In the genomic region with DNA sequence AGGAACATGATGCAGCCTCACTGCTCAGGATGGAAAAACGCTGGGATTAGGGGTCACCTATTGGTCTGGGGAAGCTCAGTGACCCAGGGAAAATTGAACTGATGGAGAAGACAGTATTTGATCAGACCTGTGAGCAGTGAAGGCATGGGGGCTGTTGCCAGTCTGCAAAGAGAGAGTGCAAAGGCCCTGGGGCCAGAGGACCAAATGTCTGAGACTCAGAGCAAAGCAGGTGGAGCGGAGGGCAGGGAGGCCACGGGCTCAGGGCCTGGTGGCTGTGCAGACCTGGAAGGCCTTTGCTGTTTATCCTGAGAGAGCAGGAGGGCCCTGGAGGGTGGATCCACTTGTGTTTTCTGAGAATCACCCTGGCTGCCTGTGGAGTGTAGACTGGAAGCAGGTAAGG, we compare ENCODE assay signal across 1 cellular context.
TF ChIP-seq lines count a peak whose summit lies in the region.

No MANE protein-coding gene starts in this region.

TF ChIP-seq in GM23338, 12 proteins besides CTCF, POLR2A, EP300 and RAD21 (continued from another document):
- TF ChIP-seq, protein P1, sequence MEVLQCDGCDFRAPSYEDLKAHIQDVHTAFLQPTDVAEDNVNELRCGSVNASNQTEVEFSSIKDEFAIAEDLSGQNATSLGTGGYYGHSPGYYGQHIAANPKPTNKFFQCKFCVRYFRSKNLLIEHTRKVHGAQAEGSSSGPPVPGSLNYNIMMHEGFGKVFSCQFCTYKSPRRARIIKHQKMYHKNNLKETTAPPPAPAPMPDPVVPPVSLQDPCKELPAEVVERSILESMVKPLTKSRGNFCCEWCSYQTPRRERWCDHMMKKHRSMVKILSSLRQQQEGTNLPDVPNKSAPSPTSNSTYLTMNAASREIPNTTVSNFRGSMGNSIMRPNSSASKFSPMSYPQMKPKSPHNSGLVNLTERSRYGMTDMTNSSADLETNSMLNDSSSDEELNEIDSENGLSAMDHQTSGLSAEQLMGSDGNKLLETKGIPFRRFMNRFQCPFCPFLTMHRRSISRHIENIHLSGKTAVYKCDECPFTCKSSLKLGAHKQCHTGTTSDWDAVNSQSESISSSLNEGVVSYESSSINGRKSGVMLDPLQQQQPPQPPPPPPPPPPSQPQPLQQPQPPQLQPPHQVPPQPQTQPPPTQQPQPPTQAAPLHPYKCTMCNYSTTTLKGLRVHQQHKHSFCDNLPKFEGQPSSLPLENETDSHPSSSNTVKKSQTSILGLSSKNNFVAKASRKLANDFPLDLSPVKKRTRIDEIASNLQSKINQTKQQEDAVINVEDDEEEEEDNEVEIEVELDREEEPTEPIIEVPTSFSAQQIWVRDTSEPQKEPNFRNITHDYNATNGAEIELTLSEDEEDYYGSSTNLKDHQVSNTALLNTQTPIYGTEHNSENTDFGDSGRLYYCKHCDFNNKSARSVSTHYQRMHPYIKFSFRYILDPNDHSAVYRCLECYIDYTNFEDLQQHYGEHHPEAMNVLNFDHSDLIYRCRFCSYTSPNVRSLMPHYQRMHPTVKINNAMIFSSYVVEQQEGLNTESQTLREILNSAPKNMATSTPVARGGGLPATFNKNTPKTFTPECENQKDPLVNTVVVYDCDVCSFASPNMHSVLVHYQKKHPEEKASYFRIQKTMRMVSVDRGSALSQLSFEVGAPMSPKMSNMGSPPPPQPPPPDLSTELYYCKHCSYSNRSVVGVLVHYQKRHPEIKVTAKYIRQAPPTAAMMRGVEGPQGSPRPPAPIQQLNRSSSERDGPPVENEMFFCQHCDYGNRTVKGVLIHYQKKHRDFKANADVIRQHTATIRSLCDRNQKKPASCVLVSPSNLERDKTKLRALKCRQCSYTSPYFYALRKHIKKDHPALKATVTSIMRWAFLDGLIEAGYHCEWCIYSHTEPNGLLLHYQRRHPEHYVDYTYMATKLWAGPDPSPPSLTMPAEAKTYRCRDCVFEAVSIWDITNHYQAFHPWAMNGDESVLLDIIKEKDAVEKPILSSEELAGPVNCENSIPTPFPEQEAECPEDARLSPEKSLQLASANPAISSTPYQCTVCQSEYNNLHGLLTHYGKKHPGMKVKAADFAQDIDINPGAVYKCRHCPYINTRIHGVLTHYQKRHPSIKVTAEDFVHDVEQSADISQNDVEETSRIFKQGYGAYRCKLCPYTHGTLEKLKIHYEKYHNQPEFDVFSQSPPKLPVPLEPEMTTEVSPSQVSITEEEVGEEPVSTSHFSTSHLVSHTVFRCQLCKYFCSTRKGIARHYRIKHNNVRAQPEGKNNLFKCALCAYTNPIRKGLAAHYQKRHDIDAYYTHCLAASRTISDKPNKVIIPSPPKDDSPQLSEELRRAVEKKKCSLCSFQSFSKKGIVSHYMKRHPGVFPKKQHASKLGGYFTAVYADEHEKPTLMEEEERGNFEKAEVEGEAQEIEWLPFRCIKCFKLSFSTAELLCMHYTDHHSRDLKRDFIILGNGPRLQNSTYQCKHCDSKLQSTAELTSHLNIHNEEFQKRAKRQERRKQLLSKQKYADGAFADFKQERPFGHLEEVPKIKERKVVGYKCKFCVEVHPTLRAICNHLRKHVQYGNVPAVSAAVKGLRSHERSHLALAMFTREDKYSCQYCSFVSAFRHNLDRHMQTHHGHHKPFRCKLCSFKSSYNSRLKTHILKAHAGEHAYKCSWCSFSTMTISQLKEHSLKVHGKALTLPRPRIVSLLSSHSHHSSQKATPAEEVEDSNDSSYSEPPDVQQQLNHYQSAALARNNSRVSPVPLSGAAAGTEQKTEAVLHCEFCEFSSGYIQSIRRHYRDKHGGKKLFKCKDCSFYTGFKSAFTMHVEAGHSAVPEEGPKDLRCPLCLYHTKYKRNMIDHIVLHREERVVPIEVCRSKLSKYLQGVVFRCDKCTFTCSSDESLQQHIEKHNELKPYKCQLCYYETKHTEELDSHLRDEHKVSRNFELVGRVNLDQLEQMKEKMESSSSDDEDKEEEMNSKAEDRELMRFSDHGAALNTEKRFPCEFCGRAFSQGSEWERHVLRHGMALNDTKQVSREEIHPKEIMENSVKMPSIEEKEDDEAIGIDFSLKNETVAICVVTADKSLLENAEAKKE (CRISPR knock-in tag; IDR thresholded peaks at IDR 0.05) = no peak
- TF ChIP-seq EZH2 (IDR thresholded peaks at IDR 0.05; ENCODE audit: low read depth, unreplicated experiment) = no peak
- TF ChIP-seq POLR2AphosphoS5 (IDR thresholded peaks at IDR 0.05; ENCODE audit: low read depth) = no peak
- no peak for TF ChIP-seq ZNF114 (CRISPR knock-in tag; IDR thresholded peaks at IDR 0.05)
- TF ChIP-seq NANOG (IDR thresholded peaks at IDR 0.05; ENCODE audit: borderline replicate concordance) = no peak
- no peak for TF ChIP-seq CREB1 (CRISPR knock-in tag; IDR thresholded peaks at IDR 0.05; ENCODE audit: low read depth)
- TF ChIP-seq EZH2phosphoT487 (IDR thresholded peaks at IDR 0.05; ENCODE audit: unreplicated experiment) = no peak
- TF ChIP-seq, protein P2, sequence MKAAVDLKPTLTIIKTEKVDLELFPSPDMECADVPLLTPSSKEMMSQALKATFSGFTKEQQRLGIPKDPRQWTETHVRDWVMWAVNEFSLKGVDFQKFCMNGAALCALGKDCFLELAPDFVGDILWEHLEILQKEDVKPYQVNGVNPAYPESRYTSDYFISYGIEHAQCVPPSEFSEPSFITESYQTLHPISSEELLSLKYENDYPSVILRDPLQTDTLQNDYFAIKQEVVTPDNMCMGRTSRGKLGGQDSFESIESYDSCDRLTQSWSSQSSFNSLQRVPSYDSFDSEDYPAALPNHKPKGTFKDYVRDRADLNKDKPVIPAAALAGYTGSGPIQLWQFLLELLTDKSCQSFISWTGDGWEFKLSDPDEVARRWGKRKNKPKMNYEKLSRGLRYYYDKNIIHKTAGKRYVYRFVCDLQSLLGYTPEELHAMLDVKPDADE (IDR thresholded peaks at IDR 0.05) = no peak
- no peak for TF ChIP-seq JUNB (IDR thresholded peaks at IDR 0.05; ENCODE audit: unreplicated experiment)
- TF ChIP-seq, protein P3, sequence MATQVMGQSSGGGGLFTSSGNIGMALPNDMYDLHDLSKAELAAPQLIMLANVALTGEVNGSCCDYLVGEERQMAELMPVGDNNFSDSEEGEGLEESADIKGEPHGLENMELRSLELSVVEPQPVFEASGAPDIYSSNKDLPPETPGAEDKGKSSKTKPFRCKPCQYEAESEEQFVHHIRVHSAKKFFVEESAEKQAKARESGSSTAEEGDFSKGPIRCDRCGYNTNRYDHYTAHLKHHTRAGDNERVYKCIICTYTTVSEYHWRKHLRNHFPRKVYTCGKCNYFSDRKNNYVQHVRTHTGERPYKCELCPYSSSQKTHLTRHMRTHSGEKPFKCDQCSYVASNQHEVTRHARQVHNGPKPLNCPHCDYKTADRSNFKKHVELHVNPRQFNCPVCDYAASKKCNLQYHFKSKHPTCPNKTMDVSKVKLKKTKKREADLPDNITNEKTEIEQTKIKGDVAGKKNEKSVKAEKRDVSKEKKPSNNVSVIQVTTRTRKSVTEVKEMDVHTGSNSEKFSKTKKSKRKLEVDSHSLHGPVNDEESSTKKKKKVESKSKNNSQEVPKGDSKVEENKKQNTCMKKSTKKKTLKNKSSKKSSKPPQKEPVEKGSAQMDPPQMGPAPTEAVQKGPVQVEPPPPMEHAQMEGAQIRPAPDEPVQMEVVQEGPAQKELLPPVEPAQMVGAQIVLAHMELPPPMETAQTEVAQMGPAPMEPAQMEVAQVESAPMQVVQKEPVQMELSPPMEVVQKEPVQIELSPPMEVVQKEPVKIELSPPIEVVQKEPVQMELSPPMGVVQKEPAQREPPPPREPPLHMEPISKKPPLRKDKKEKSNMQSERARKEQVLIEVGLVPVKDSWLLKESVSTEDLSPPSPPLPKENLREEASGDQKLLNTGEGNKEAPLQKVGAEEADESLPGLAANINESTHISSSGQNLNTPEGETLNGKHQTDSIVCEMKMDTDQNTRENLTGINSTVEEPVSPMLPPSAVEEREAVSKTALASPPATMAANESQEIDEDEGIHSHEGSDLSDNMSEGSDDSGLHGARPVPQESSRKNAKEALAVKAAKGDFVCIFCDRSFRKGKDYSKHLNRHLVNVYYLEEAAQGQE (IDR thresholded peaks at IDR 0.05; ENCODE audit: unreplicated experiment) = no peak
- TF ChIP-seq ZNF331 (CRISPR knock-in tag; IDR thresholded peaks at IDR 0.05; ENCODE audit: low read depth) = no peak
TF ChIP-seq in GM23338: peak in this region for 0.
